ENCODE assay signal across 27 cellular contexts in genomic region chr6:81003156-81003555, GRCh38.
DNase-seq lines count a peak whose midpoint lies in the region; ATAC-seq and TF ChIP-seq lines count a peak whose summit lies in the region.
"Had no signal": no experiment of that assay in that cellular context is flagged by ENCODE, and none has a peak within 500 bp of the region (broad histone marks: within the 10 kb centered on the region; RNA-seq: fewer than 3 reads in every experiment).

No MANE protein-coding gene starts in this region.

- H3K4me3 Mint-ChIP-seq in effector memory CD8-positive, alpha-beta T cell, result no peak overlapping the region
- H3K4me3 Mint-ChIP-seq: activated CD4-positive, alpha-beta memory T cell treated with anti-CD3 and anti-CD28 coated beads, Interleukin-2, amount 10 ng/mL, durations not matched to agents 7 days and 5 days; activated naive CD4-positive, alpha-beta T cell treated with anti-CD3 and anti-CD28 coated beads, Interleukin-2, amount 50 U/mL, for 24 hours; activated T-helper 17 cell treated with anti-CD3 and anti-CD28 coated beads, Interleukin-2, amount 50 U/mL, for 72 hours; CD4-positive, alpha-beta T cell; naive B cell had no signal

- peaks cover 7% of the 10 kb centered on the region in 2 donors for H3K9me3 Mint-ChIP-seq in effector memory CD8-positive, alpha-beta T cell

- no peaks in the 10 kb centered on the region for H3K79me2 ChIP-seq in GM23248 (ENCODE audit: insufficient read depth)

- in situ Hi-C loops in GM23248 (cut with MboI), result no loop called here

- no peak overlapping the region for H4K91ac ChIP-seq in neuronal stem cell (ENCODE audit: low read depth, low read length, poor library complexity)

- H3K27ac Mint-ChIP-seq in effector memory CD8-positive, alpha-beta T cell, result no peak overlapping the region
- H3K27ac Mint-ChIP-seq: activated CD4-positive, alpha-beta memory T cell treated with anti-CD3 and anti-CD28 coated beads, Interleukin-2, amount 10 ng/mL, durations not matched to agents 7 days and 5 days; activated naive CD4-positive, alpha-beta T cell treated with anti-CD3 and anti-CD28 coated beads, Interleukin-2, amount 50 U/mL, for 24 hours; activated T-helper 17 cell treated with anti-CD3 and anti-CD28 coated beads, Interleukin-2, amount 50 U/mL, for 72 hours; CD4-positive, alpha-beta T cell; naive B cell had no signal

- H3K4me3 ChIP-seq in BJ (ENCODE audit: low read depth, low read length) (no peak overlapping the region), GM23248 (no peak overlapping the region), adipocyte (ENCODE audit: low read length) (no peak overlapping the region), neuronal stem cell (ENCODE audit: low read length in 2 of 2) (no peak overlapping the region)
- H3K4me3 ChIP-seq: cardiac muscle cell, coronary artery, testis had no signal

- H2BK120ac ChIP-seq in neuronal stem cell (ENCODE audit: low read depth, low read length), result no peak overlapping the region

- no peaks in the 10 kb centered on the region for H3K4me1 Mint-ChIP-seq in effector memory CD8-positive, alpha-beta T cell (ENCODE audit: low read depth in 2 of 2)
- H3K4me1 Mint-ChIP-seq: activated CD4-positive, alpha-beta memory T cell treated with anti-CD3 and anti-CD28 coated beads, Interleukin-2, amount 10 ng/mL, durations not matched to agents 7 days and 5 days; activated naive CD4-positive, alpha-beta T cell treated with anti-CD3 and anti-CD28 coated beads, Interleukin-2, amount 50 U/mL, for 24 hours; activated T-helper 17 cell treated with anti-CD3 and anti-CD28 coated beads, Interleukin-2, amount 50 U/mL, for 72 hours; naive B cell had no signal

- H3K4me1 ChIP-seq in GM23248 (ENCODE audit: insufficient read depth), result 0 out of 2 replicates have a peak, but pooled peaks cover 3% of the 10 kb centered on the region
- no peaks in the 10 kb centered on the region for H3K4me1 ChIP-seq in adipocyte (ENCODE audit: control insufficient read depth, insufficient read depth, low read length)
- no peaks in the 10 kb centered on the region for H3K4me1 ChIP-seq in neuronal stem cell (ENCODE audit: control insufficient read depth in 2 of 2, insufficient read depth in 1 of 2, low read depth in 1 of 2, low read length in 2 of 2)
- H3K4me1 ChIP-seq: testis had no signal

- peak; percentile 6 for DNase-seq in BJ (ENCODE audit: low read depth)
- DNase-seq in GM23248, result peak; percentile 46
- DNase-seq in adipocyte (ENCODE audit: low read depth), result peak; percentile 2
- peak; percentile 85 for DNase-seq in foreskin melanocyte
- DNase-seq in neuronal stem cell (ENCODE audit: low spot score), result no peak
- DNase-seq in effector memory CD8-positive, alpha-beta T cell, result no peak
- no peak for DNase-seq in mucosa of gallbladder (ENCODE audit: low spot score)
- DNase-seq: activated CD4-positive, alpha-beta memory T cell treated with anti-CD3 and anti-CD28 coated beads, Interleukin-2, amount 10 ng/mL, durations not matched to agents 7 days and 5 days; activated CD4-positive, CD25-positive, alpha-beta regulatory T cell treated with anti-CD3 and anti-CD28 coated beads, Interleukin-2, amount 50 U/mL, for 72 hours; activated CD8-positive, alpha-beta memory T cell treated with anti-CD3 and anti-CD28 coated beads, Interleukin-2, amount 50 U/mL, for 48 hours; anterior cingulate cortex; CD4-positive, alpha-beta T cell; left ventricle myocardium superior; naive B cell; NCI-H187 treated with DMSO at 0.1 percent for 48 hours; NCI-H526; occipital lobe; SIG-M5; stimulated activated naive CD8-positive, alpha-beta T cell treated with anti-CD3 and anti-CD28 coated beads, Interleukin-15, Interleukin-2, amounts not matched to agents 100 U/mL and 50 U/mL, for 24 hours; T-helper 1 cell; testis had no signal

- no peak overlapping the region for H2BK15ac ChIP-seq in neuronal stem cell (ENCODE audit: low read length)

- no peaks in the 10 kb centered on the region for H3K36me3 Mint-ChIP-seq in effector memory CD8-positive, alpha-beta T cell (ENCODE audit: insufficient read depth)
- H3K36me3 Mint-ChIP-seq: activated naive CD4-positive, alpha-beta T cell treated with anti-CD3 and anti-CD28 coated beads, Interleukin-2, amount 50 U/mL, for 24 hours; naive B cell had no signal

- no peak overlapping the region for H3K9ac ChIP-seq in GM23248
- H3K9ac ChIP-seq in adipocyte (ENCODE audit: low read length), result no peak overlapping the region
- no peak overlapping the region for H3K9ac ChIP-seq in neuronal stem cell (ENCODE audit: low read depth, low read length, poor library complexity)

- no peak overlapping the region for H3K14ac ChIP-seq in neuronal stem cell (ENCODE audit: low read length)

- H3K4ac ChIP-seq in neuronal stem cell (ENCODE audit: low read length), result no peak overlapping the region

- no peaks in the 10 kb centered on the region for H4K20me1 ChIP-seq in GM23248 (ENCODE audit: insufficient read depth)

- H2BK5ac ChIP-seq in neuronal stem cell (ENCODE audit: low read length), result no peak overlapping the region

- no peaks in the 10 kb centered on the region for H3K27me3 Mint-ChIP-seq in effector memory CD8-positive, alpha-beta T cell
- H3K27me3 Mint-ChIP-seq: activated CD4-positive, alpha-beta memory T cell treated with anti-CD3 and anti-CD28 coated beads, Interleukin-2, amount 10 ng/mL, durations not matched to agents 7 days and 5 days; activated naive CD4-positive, alpha-beta T cell treated with anti-CD3 and anti-CD28 coated beads, Interleukin-2, amount 50 U/mL, for 24 hours; activated T-helper 17 cell treated with anti-CD3 and anti-CD28 coated beads, Interleukin-2, amount 50 U/mL, for 72 hours; CD4-positive, alpha-beta T cell; naive B cell had no signal

- POLR2A ChIA-PET in BJ (lab: Charles Lee), result no interaction called here

- CTCF ChIA-PET in BJ (lab: Yijun Ruan, JAX), result no interaction called here

- WGBS in GM23248 (ENCODE audit: low coverage in 1 of 2, low lambda C conversion rate in 2 of 2, missing lambda C conversion rate in 2 of 2), 2 experiments, result 40% methylated on average over 2 of the region's 2 CpGs
- no CpG with 5 or more reads among the region's 2 CpGs for WGBS in neuronal stem cell (ENCODE audit: extremely low coverage in 2 of 2, insufficient read length in 2 of 2, insufficient replicate concordance in 1 of 2), 2 donors

- H2AFZ ChIP-seq in GM23248 (no peak overlapping the region), neuronal stem cell (ENCODE audit: low read length) (no peak overlapping the region)

- no peaks in the 10 kb centered on the region for H3K9me2 ChIP-seq in GM23248 (ENCODE audit: insufficient read depth)

- ATAC-seq in GM18861 (IDR thresholded peaks at IDR 0.05; ENCODE audit: unreplicated experiment), result no peak
- ATAC-seq in effector memory CD8-positive, alpha-beta T cell (replicated peaks), result no peak
- ATAC-seq: activated T-helper 17 cell treated with anti-CD3 and anti-CD28 coated beads, Interleukin-2, amount 50 U/mL, for 72 hours; HCT116; left ventricle myocardium superior; stimulated activated naive CD8-positive, alpha-beta T cell treated with anti-CD3 and anti-CD28 coated beads, Interleukin-15, Interleukin-2, amounts not matched to agents 100 U/mL and 50 U/mL, for 24 hours had no signal

- no peaks in the 10 kb centered on the region for H3F3A ChIP-seq in GM23248 (ENCODE audit: insufficient read depth)

- H3K18ac ChIP-seq in neuronal stem cell (ENCODE audit: low read length), result no peak overlapping the region

- no peaks in the 10 kb centered on the region for H3K9me3 ChIP-seq in GM23248 (ENCODE audit: low read depth)
- H3K9me3 ChIP-seq in adipocyte (ENCODE audit: control insufficient read depth, low read length), result no peaks in the 10 kb centered on the region
- H3K9me3 ChIP-seq in neuronal stem cell (replicated peaks in 1 of 2; ENCODE audit: control insufficient read depth in 2 of 2, insufficient read depth in 1 of 2, low read depth in 1 of 2, low read length in 2 of 2), result peaks cover 0 to 2% of the 10 kb centered on the region in 2 donors
- H3K9me3 ChIP-seq: testis had no signal

- H3K36me3 ChIP-seq in BJ (ENCODE audit: control insufficient read depth, insufficient read depth, low read length) (no peaks in the 10 kb centered on the region), GM23248 (ENCODE audit: low read depth) (no peaks in the 10 kb centered on the region), adipocyte (ENCODE audit: control insufficient read depth, insufficient read depth, low read length, severe bottlenecking) (no peaks in the 10 kb centered on the region), neuronal stem cell (replicated peaks in 1 of 2; ENCODE audit: control insufficient read depth in 2 of 2, insufficient read depth in 2 of 2, low read length in 2 of 2) (no peaks in the 10 kb centered on the region)
- H3K36me3 ChIP-seq: cardiac muscle cell had no signal

- no peak overlapping the region for H4K8ac ChIP-seq in neuronal stem cell (ENCODE audit: low read depth, low read length)

- no peak overlapping the region for H2BK12ac ChIP-seq in neuronal stem cell (ENCODE audit: low read length)

- H3K79me1 ChIP-seq in neuronal stem cell (ENCODE audit: low read depth, low read length), result no peaks in the 10 kb centered on the region

- no peaks in the 10 kb centered on the region for H3K27me3 ChIP-seq in BJ (ENCODE audit: control insufficient read depth, insufficient read depth, low read length)
- H3K27me3 ChIP-seq in GM23248 (replicated peaks; ENCODE audit: insufficient read depth), result no peaks in the 10 kb centered on the region
- no peaks in the 10 kb centered on the region for H3K27me3 ChIP-seq in adipocyte (replicated peaks; ENCODE audit: control insufficient read depth, insufficient read depth, low read length)
- H3K27me3 ChIP-seq in neuronal stem cell (ENCODE audit: control insufficient read depth in 3 of 3, insufficient read depth in 3 of 3, low read depth in 1 of 3, low read length in 3 of 3), result no peaks in the 10 kb centered on the region
- H3K27me3 ChIP-seq: cardiac muscle cell, testis had no signal

- no peak overlapping the region for H3K4me2 ChIP-seq in GM23248 (ENCODE audit: unreplicated experiment)
- no peak overlapping the region for H3K4me2 ChIP-seq in neuronal stem cell (ENCODE audit: insufficient read depth, low read length, poor library complexity, severe bottlenecking)

- no peak overlapping the region for H3K23ac ChIP-seq in neuronal stem cell (ENCODE audit: low read depth, low read length, poor library complexity)

- TF ChIP-seq CTCF in BJ (IDR thresholded peaks at IDR 0.05; ENCODE audit: insufficient read depth, low read depth, low read length), result no peak

- H2AK5ac ChIP-seq in neuronal stem cell (ENCODE audit: low read depth, low read length), result no peak overlapping the region

- no peak overlapping the region for H3K27ac ChIP-seq in GM23248
- H3K27ac ChIP-seq in neuronal stem cell (replicated peaks; ENCODE audit: low read length), result no peak overlapping the region
- H3K27ac ChIP-seq: cardiac muscle cell, coronary artery, testis had no signal

Comparison
In these comparisons a context has a peak if more than half of its experiments do, and no peak if none do; other contexts are left out.
1. DNase-seq: peak in BJ (single experiment), GM23248 (single experiment), adipocyte (single experiment) and foreskin melanocyte (single experiment); none in neuronal stem cell (single experiment), effector memory CD8-positive, alpha-beta T cell (0 of 3) and mucosa of gallbladder (single experiment).